8 cellular contexts compared by ENCODE assay signal in genomic region chr10:68901106-68901927, GRCh38.
DNase-seq lines count a peak whose midpoint lies in the region; ATAC-seq and TF ChIP-seq lines count a peak whose summit lies in the region.

Gene DDX50, plus strand, starts transcription at chr10:68901315. Its CDS starts 70 bp downstream, at chr10:68901385.

- H3K4me1 Mint-ChIP-seq in central memory CD8-positive, alpha-beta T cell, result peaks cover 27% of the 10 kb centered on the region

- H3K27me3 Mint-ChIP-seq in central memory CD8-positive, alpha-beta T cell, result no peaks in the 10 kb centered on the region

- H3K36me3 Mint-ChIP-seq in central memory CD8-positive, alpha-beta T cell (ENCODE audit: insufficient read depth), result peaks cover 18% of the 10 kb centered on the region

- no peak for TF ChIP-seq CTCF in AG09319 (IDR thresholded peaks at IDR 0.05; ENCODE audit: low read depth, low read length)

- peak within 1 kb of the TSS; percentile 99 for H3K27ac Mint-ChIP-seq in central memory CD8-positive, alpha-beta T cell (ENCODE audit: low read depth)

- H3K9me3 Mint-ChIP-seq in central memory CD8-positive, alpha-beta T cell, result no peaks in the 10 kb centered on the region

- H3K4me3 Mint-ChIP-seq in central memory CD8-positive, alpha-beta T cell, result peak within 1 kb of the TSS; percentile 99

- DNase-seq in AG09319 (ENCODE audit: extremely low read depth, low read depth) (peak; percentile 97), NCI-H446 (lab: John Stamatoyannopoulos, UW) (peak; percentile 91 to 97), iris pigment epithelial cell (ENCODE audit: low read depth) (peak; percentile 99)
- peak; percentile 93 for DNase-seq in activated CD4-positive, CD25-positive, alpha-beta regulatory T cell treated with anti-CD3 and anti-CD28 coated beads, Interleukin-2, amount 50 U/mL, for 16 hours (ENCODE audit: low read depth, low spot score)
- peak; percentile 90 to 93 for DNase-seq in central memory CD8-positive, alpha-beta T cell (ENCODE audit: low spot score in 2 of 2)
- peak; percentile 90 for DNase-seq in stimulated activated CD4-positive, alpha-beta T cell treated with anti-CD3 and anti-CD28 coated beads, Interleukin-12 subunit alpha, Interleukin-12 subunit beta, amount 100 ng/mL, for 4 hours

- ATAC-seq in GM19025 (IDR thresholded peaks at IDR 0.05; ENCODE audit: low read depth, unreplicated experiment) (peak; percentile 97), HG03342 (IDR thresholded peaks at IDR 0.05; ENCODE audit: unreplicated experiment) (peak; percentile 98)
- peak; percentile 97 for ATAC-seq in central memory CD8-positive, alpha-beta T cell (replicated peaks; ENCODE audit: extremely low read depth, poor library complexity, severe bottlenecking)

Comparison
In these comparisons a context has a peak if more than half of its experiments do, and no peak if none do; other contexts are left out.
1. Peak in every context shown above with its lines: DNase-seq and ATAC-seq.